ENCODE assay signal across 8 cellular contexts in genomic region chr19:36492689-36493453, GRCh38. TPM values are rescaled to one million over a fixed set of nuclear protein-coding genes. Genes with fewer than 3 reads are reported as not detected.
DNase-seq lines count a peak whose midpoint lies in the region; ATAC-seq, FAIRE-seq and TF ChIP-seq lines count a peak whose summit lies in the region.
"Not testable (repeated sequence)": the region's sequence is repeated elsewhere in the genome, so short reads cannot be mapped to it uniquely, and the experiment has no call there.

No MANE protein-coding gene starts in this region.

- H3K4me3 Mint-ChIP-seq in activated naive CD8-positive, alpha-beta T cell treated with anti-CD3 and anti-CD28 coated beads, Interleukin-2, amount 50 U/mL, for 24 hours = not testable (repeated sequence)

- TF ChIP-seq CTCF in A549 (IDR thresholded peaks at IDR 0.05) = peak; percentile 42

- H3K4me1 ChIP-seq in A549; small intestine (ENCODE audit: control insufficient read depth in 2 of 2, insufficient read depth in 1 of 2, low read depth in 1 of 2, low read length in 1 of 2): not testable (repeated sequence)

- not testable (repeated sequence) for H3K27me3 ChIP-seq in MG63; small intestine (ENCODE audit: control insufficient read depth in 2 of 2, insufficient read depth in 2 of 2, low read length in 2 of 2)

- not testable (repeated sequence) for H3K36me3 ChIP-seq in MG63; small intestine (ENCODE audit: control insufficient read depth in 2 of 2, insufficient read depth in 2 of 2, low read length in 2 of 2)

- H3K9me3 Mint-ChIP-seq in activated naive CD8-positive, alpha-beta T cell treated with anti-CD3 and anti-CD28 coated beads, Interleukin-2, amount 50 U/mL, for 24 hours = peaks cover 21% of the 10 kb centered on the region

- not testable (repeated sequence) for H3K4me2 ChIP-seq in A549

- H3K27ac ChIP-seq in A549; small intestine (ENCODE audit: low read depth in 1 of 2, low read length in 1 of 2): not testable (repeated sequence)

- not testable (repeated sequence) for FAIRE-seq in A549 (lab: Jason Lieb, UNC); small intestine (lab: Jason Lieb, UNC)

- H3K4me3 ChIP-seq in A549; MG63; small intestine (ENCODE audit: low read depth in 1 of 2, low read length in 2 of 2): not testable (repeated sequence)

- ATAC-seq in A549; activated naive CD8-positive, alpha-beta T cell treated with anti-CD3 and anti-CD28 coated beads, Interleukin-2, amount 50 U/mL, for 24 hours: not testable (repeated sequence)

- not testable (repeated sequence) for H3K27me3 Mint-ChIP-seq in activated naive CD8-positive, alpha-beta T cell treated with anti-CD3 and anti-CD28 coated beads, Interleukin-2, amount 50 U/mL, for 24 hours

- not testable (repeated sequence) for TF ChIP-seq EP300 in A549 (IDR thresholded peaks at IDR 0.05)

- not testable (repeated sequence) for H3K27ac Mint-ChIP-seq in activated naive CD8-positive, alpha-beta T cell treated with anti-CD3 and anti-CD28 coated beads, Interleukin-2, amount 50 U/mL, for 24 hours

- peak; percentile 54 to 86 for TF ChIP-seq RAD21 in A549 (conservative IDR thresholded peaks at IDR 0.05 in 1 of 2, IDR thresholded peaks at IDR 0.05 in 1 of 2)

- CTCF ChIA-PET in A549 (lab: Yijun Ruan, JAX) = interaction anchor here (0.6 to 2.4 kb wide), 8 partner anchors 13 to 433 kb away, joined by 3 to 7 read pairs (median 4); partner anchors contain the start of gene ZNF260

- in situ Hi-C loops in SK-MEL-5 (cut with HindIII; ENCODE audit: low pct_unique_long_range_greater_than_20kb, low sequenced_read_pairs) = not testable (repeated sequence)

- WGBS in A549 (ENCODE audit: missing lambda C conversion rate) = 54% methylated on average over 18 of the region's 18 CpGs
- 67 to 80% (median 72%) methylated on average over 18 of the region's 18 CpGs for WGBS in small intestine, 3 donors

- DNase-seq in A549 (ENCODE audit: low read depth in 1 of 2, low spot score in 1 of 2) (peak; percentile 45 to 88), GDM1 (lab: John Stamatoyannopoulos, UW) (peak; percentile 9), MG63 (peak; percentile 40), SK-MEL-5 (ENCODE audit: low read depth, low spot score) (peak; percentile 74), fibroblast of gingiva (ENCODE audit: low read depth) (peak; percentile 46), left kidney (ENCODE audit: low read depth, low spot score) (peak; percentile 44), small intestine (peak; percentile 37)
- DNase-seq in activated naive CD8-positive, alpha-beta T cell treated with anti-CD3 and anti-CD28 coated beads, Interleukin-2, amount 50 U/mL, for 24 hours = peak; percentile 41

- POLR2A ChIA-PET in A549 (lab: Yijun Ruan, JAX) = not testable (repeated sequence)

- H3K36me3 Mint-ChIP-seq in activated naive CD8-positive, alpha-beta T cell treated with anti-CD3 and anti-CD28 coated beads, Interleukin-2, amount 50 U/mL, for 24 hours (ENCODE audit: low read depth) = peaks cover 21% of the 10 kb centered on the region

- TF ChIP-seq POLR2A in A549 (IDR thresholded peaks at IDR 0.05; ENCODE audit: low read length) = not testable (repeated sequence)

- peaks cover 67% of the 10 kb centered on the region for H3K9me3 ChIP-seq in A549
- H3K9me3 ChIP-seq in MG63 = peaks cover 19% of the 10 kb centered on the region
- not testable (repeated sequence) for H3K9me3 ChIP-seq in small intestine (ENCODE audit: control insufficient read depth, low read depth)

- peaks cover 23% of the 10 kb centered on the region for H3K4me1 Mint-ChIP-seq in activated naive CD8-positive, alpha-beta T cell treated with anti-CD3 and anti-CD28 coated beads, Interleukin-2, amount 50 U/mL, for 24 hours

TF ChIP-seq in A549, 52 proteins besides CTCF, POLR2A, EP300 and RAD21:
- peak; percentile 47 for TF ChIP-seq SMC3 (IDR thresholded peaks at IDR 0.05)

RNA-seq across cellular contexts. Expression of gene ZNF566, which starts 3.5 kb away (rescaled TPM):
- polyA plus RNA-seq in A549 (2011; rRNA removed) = 12.6 and 13.0 TPM in 2 replicates
- polyA plus RNA-seq in A549 (2012; cell fraction: cytosol; rRNA removed) = 3.0 and 3.9 TPM in 2 replicates
- polyA plus RNA-seq in A549 (2012; cell fraction: nucleus; rRNA removed) = 5.1 and 13.8 TPM in 2 replicates
- 10.6 to 12.0 TPM (median 11.7 TPM) in 3 replicates for polyA plus RNA-seq in A549 (2017; fragmentation: RNase III; extraction: RNeasy Plus Mini Kit Qiagen cat#74134 plus additional on column Dnase treatment)
- polyA minus RNA-seq in A549 (2011; rRNA and poly(A)+ RNA removed) = 11.7 and 14.2 TPM in 2 replicates
- total RNA-seq in MG63 (2014; rRNA removed; shearing (Covaris generic); ENCODE audit: low replicate concordance) = 1.8 TPM in 1 of 2 replicates, not detected in the other
- total RNA-seq in SK-MEL-5 (2014; rRNA removed; shearing (Covaris generic)) = 8.2 and 10.2 TPM in 2 replicates
- polyA plus RNA-seq in SK-MEL-5 (2015; cell fraction: cytosol; rRNA removed) = 5.8 and 6.9 TPM in 2 replicates
- polyA plus RNA-seq in SK-MEL-5 (2015; cell fraction: nucleus; rRNA removed) = 7.4 and 9.4 TPM in 2 replicates
- polyA plus RNA-seq in small intestine = 1 to 10 TPM; 3.4 to 4.1 (median 3.6) TPM

RNA-seq across cellular contexts. Expression of gene ZNF260, which starts 35.2 kb away (rescaled TPM):
- 19.3 and 25.6 TPM in 2 replicates for polyA plus RNA-seq in A549 (2011; rRNA removed)
- 3.0 and 3.6 TPM in 2 replicates for polyA plus RNA-seq in A549 (2012; cell fraction: cytosol; rRNA removed)
- 1.4 and 4.0 TPM in 2 replicates for polyA plus RNA-seq in A549 (2012; cell fraction: nucleus; rRNA removed)
- 22.0 to 23.8 TPM (median 22.8 TPM) in 3 replicates for polyA plus RNA-seq in A549 (2017; fragmentation: RNase III; extraction: RNeasy Plus Mini Kit Qiagen cat#74134 plus additional on column Dnase treatment)
- polyA minus RNA-seq in A549 (2011; rRNA and poly(A)+ RNA removed) = 32.2 and 36.6 TPM in 2 replicates
- total RNA-seq in MG63 (2014; rRNA removed; shearing (Covaris generic); ENCODE audit: low replicate concordance) = 2.2 and 4.1 TPM in 2 replicates
- total RNA-seq in SK-MEL-5 (2014; rRNA removed; shearing (Covaris generic)) = 9.0 and 12.0 TPM in 2 replicates
- polyA plus RNA-seq in SK-MEL-5 (2015; cell fraction: cytosol; rRNA removed) = 6.0 and 7.3 TPM in 2 replicates
- polyA plus RNA-seq in SK-MEL-5 (2015; cell fraction: nucleus; rRNA removed) = 10.5 and 13.6 TPM in 2 replicates
- 1 to 10 TPM; 2.0 to 3.1 (median 2.4) TPM for polyA plus RNA-seq in small intestine

Comparison
In these comparisons a context has a peak if more than half of its experiments do, and no peak if none do; other contexts are left out.
1. DNase-seq: peak in every context shown above with its lines; median percentile 74 in SK-MEL-5; 66 in A549; 46 in fibroblast of gingiva; 44 in left kidney; 41 in activated naive CD8-positive, alpha-beta T cell treated with anti-CD3 and anti-CD28 coated beads, Interleukin-2, amount 50 U/mL, for 24 hours; 40 in MG63; 37 in small intestine; 9 in GDM1.